Comparison of ENCODE assay signal across 8 cellular contexts in genomic region chr22:42444060-42444904, GRCh38. TPM values are rescaled to one million over a fixed set of nuclear protein-coding genes. Genes with fewer than 3 reads are reported as not detected.
DNase-seq lines count a peak whose midpoint lies in the region; ATAC-seq and TF ChIP-seq lines count a peak whose summit lies in the region.

No MANE protein-coding gene starts in this region.

- intact Hi-C loops in gastrocnemius medialis (cut with DNase I; ENCODE audit: low total_unique reads) = no loop called here

- in situ Hi-C loops in brain microvascular endothelial cell (cut with HindIII; ENCODE audit: low pct_ligation_motif_present, low sequenced_read_pairs) (no loop called here), gastrocnemius medialis (cut with MboI; ENCODE audit: low sequenced_read_pairs in 4 of 4) (loop anchor here in 3 of 4 donors (5.0 to 25.0 kb wide), 4 partner anchors 277 to 482 kb away; partner anchors contain the start of genes SEPTIN3 (in 2 of the 3), SMIM45 (in 2 of the 3), NDUFA6 (in 1 of the 3) and SMDT1 (in 1 of the 3))

- no peak overlapping the region for H3K27ac ChIP-seq in brain microvascular endothelial cell
- H3K27ac ChIP-seq in gastrocnemius medialis = peak overlapping the region in 3 of 4 donors; percentile 12 to 32 (median 19)

- no peaks in the 10 kb centered on the region for H3K36me3 ChIP-seq in brain microvascular endothelial cell (replicated peaks)
- H3K36me3 ChIP-seq in iPS-15b (ENCODE audit: control insufficient read depth, insufficient read depth, low read length) = no peaks in the 10 kb centered on the region
- no peaks in the 10 kb centered on the region for H3K36me3 ChIP-seq in gastrocnemius medialis

- no peaks in the 10 kb centered on the region for H3K27me3 ChIP-seq in brain microvascular endothelial cell (replicated peaks)
- H3K27me3 ChIP-seq in iPS-15b (ENCODE audit: control insufficient read depth, insufficient read depth, low read length) = peaks cover under 1% of the 10 kb centered on the region
- peaks cover 0 to 18% (median 14%) of the 10 kb centered on the region in 3 donors for H3K27me3 ChIP-seq in gastrocnemius medialis

- H3K4me3 ChIP-seq in GM12875 (ENCODE audit: low read depth, low read length) (peak overlapping the region; percentile 40), brain microvascular endothelial cell (ENCODE audit: low read depth, low read length) (peak overlapping the region; percentile 44), iPS-15b (ENCODE audit: low read depth, low read length) (peak overlapping the region; percentile 55), gastrocnemius medialis (peak overlapping the region in 3 of 4 donors; percentile 34 to 47 (median 40))

- H3K9me3 ChIP-seq in iPS-15b (ENCODE audit: control insufficient read depth, insufficient read depth, low read length) (no peaks in the 10 kb centered on the region), gastrocnemius medialis (no peaks in the 10 kb centered on the region)

- ATAC-seq in gastrocnemius medialis = peak; percentile 70 to 71
- ATAC-seq in GM18861 (IDR thresholded peaks at IDR 0.05; ENCODE audit: unreplicated experiment) = no peak
- no peak for ATAC-seq in HG03439 (IDR thresholded peaks at IDR 0.05; ENCODE audit: unreplicated experiment)

- H3K9ac ChIP-seq in iPS-15b (ENCODE audit: low read depth, low read length) = no peak overlapping the region

- peak; percentile 80 for TF ChIP-seq CTCF in GM12875 (IDR thresholded peaks at IDR 0.05; ENCODE audit: borderline replicate concordance, insufficient read depth, low read depth, low read length)
- peak; percentile 86 for TF ChIP-seq CTCF in brain microvascular endothelial cell (IDR thresholded peaks at IDR 0.05; ENCODE audit: low read depth, low read length, missing control alignments)
- TF ChIP-seq CTCF in gastrocnemius medialis (IDR thresholded peaks at IDR 0.05 in 4 of 5, conservative IDR thresholded peaks at IDR 0.05 in 1 of 5) = peak in 4 of 5 experiments; percentile 37 to 59 (median 44)

- DNase-seq in NCI-H1930 (lab: John Stamatoyannopoulos, UW) = peak; percentile 56 to 63
- DNase-seq in UCSD-AML1 (lab: John Stamatoyannopoulos, UW; ENCODE audit: unreplicated experiment) = peak; percentile 87
- DNase-seq in brain microvascular endothelial cell = peak; percentile 90
- peak; percentile 30 to 67 for DNase-seq in gastrocnemius medialis

- peaks cover 15% of the 10 kb centered on the region for H3K4me1 ChIP-seq in iPS-15b (ENCODE audit: control insufficient read depth, insufficient read depth, low read length)
- peaks cover 9 to 10% of the 10 kb centered on the region in 2 donors for H3K4me1 ChIP-seq in gastrocnemius medialis

- TF ChIP-seq POLR2A in gastrocnemius medialis (IDR thresholded peaks at IDR 0.05) = no peak

RNA-seq across cellular contexts. Expression of gene NFAM1, which starts 12.1 kb away (rescaled TPM):
- under 1 TPM in 3 of 4 donors, not detected in 1; 0.20 to 0.59 (median 0.58) TPM for total RNA-seq in gastrocnemius medialis

Comparison
In these comparisons a context has a peak if more than half of its experiments do, and no peak if none do; other contexts are left out.
1. ATAC-seq: peak in gastrocnemius medialis (2 of 2); none in GM18861 (single experiment) and HG03439 (single experiment).
2. Peak in every context shown above with its lines, with median percentiles within 50 percentile points of each other: H3K4me3 ChIP-seq, CTCF ChIP-seq and DNase-seq.